ENCODE assay signal across 20 cellular contexts in the genomic region with DNA sequence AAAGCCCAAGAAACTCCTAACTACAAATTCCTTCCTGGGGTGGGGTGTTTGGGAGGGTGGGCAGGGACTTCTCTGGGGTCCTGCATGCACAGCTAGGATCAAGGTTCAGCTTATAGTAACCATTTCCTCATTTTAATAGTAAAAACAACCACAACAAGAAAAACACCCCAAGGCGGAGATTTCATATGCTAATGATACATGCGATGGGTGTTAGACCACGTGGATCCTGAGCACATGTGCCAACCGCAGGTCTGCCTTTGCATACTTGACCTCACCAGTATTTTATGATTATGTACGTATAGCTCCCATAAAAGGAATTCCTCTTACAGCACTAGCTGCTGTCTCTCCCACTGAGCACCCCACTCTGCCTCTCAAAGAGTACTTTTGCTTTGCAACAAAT. TPM values are rescaled to one million over a fixed set of nuclear protein-coding genes. Genes with fewer than 3 reads are reported as not detected.
"Had no signal": no experiment of that assay in that cellular context is flagged by ENCODE, and none has a peak within 500 bp of the region (broad histone marks: within the 10 kb centered on the region; RNA-seq: fewer than 3 reads in every experiment).

No MANE protein-coding gene starts in this region.

- H3K4me3 Mint-ChIP-seq: activated CD8-positive, alpha-beta memory T cell treated with anti-CD3 and anti-CD28 coated beads, Interleukin-2, amount 10 ng/mL, durations not matched to agents 7 days and 5 days; activated naive CD8-positive, alpha-beta T cell treated with anti-CD3 and anti-CD28 coated beads for 36 hours; activated T-cell treated with anti-CD3 and anti-CD28 coated beads, Interleukin-2, amount 50 U/mL, for 24 hours; nephron; stimulated activated naive CD8-positive, alpha-beta T cell treated with anti-CD3 and anti-CD28 coated beads, Interleukin-15, Interleukin-2, amounts not matched to agents 100 ng/mL and 50 ng/mL, for 24 hours had no signal

- H3K36me3 ChIP-seq: brain microvascular endothelial cell, esophagus muscularis mucosa, upper lobe of left lung had no signal

- H3K27ac Mint-ChIP-seq: activated CD8-positive, alpha-beta memory T cell treated with anti-CD3 and anti-CD28 coated beads, Interleukin-2, amount 10 ng/mL, durations not matched to agents 7 days and 5 days; activated naive CD8-positive, alpha-beta T cell treated with anti-CD3 and anti-CD28 coated beads for 36 hours; activated T-cell treated with anti-CD3 and anti-CD28 coated beads, Interleukin-2, amount 50 U/mL, for 24 hours; stimulated activated naive CD8-positive, alpha-beta T cell treated with anti-CD3 and anti-CD28 coated beads, Interleukin-15, Interleukin-2, amounts not matched to agents 100 ng/mL and 50 ng/mL, for 24 hours had no signal

- ATAC-seq: activated CD8-positive, alpha-beta memory T cell treated with anti-CD3 and anti-CD28 coated beads, Interleukin-2, amount 10 ng/mL, durations not matched to agents 7 days and 5 days; left cardiac atrium had no signal

- H3K27me3 ChIP-seq: brain microvascular endothelial cell, upper lobe of left lung had no signal

- H3K27me3 Mint-ChIP-seq: activated naive CD8-positive, alpha-beta T cell treated with anti-CD3 and anti-CD28 coated beads for 36 hours; stimulated activated naive CD8-positive, alpha-beta T cell treated with anti-CD3 and anti-CD28 coated beads, Interleukin-15, Interleukin-2, amounts not matched to agents 100 ng/mL and 50 ng/mL, for 24 hours had no signal

- H3K9me3 ChIP-seq: esophagus muscularis mucosa, upper lobe of left lung had no signal

- H3K4me1 ChIP-seq: esophagus muscularis mucosa, upper lobe of left lung had no signal

- DNase-seq: activated CD4-positive, alpha-beta T cell treated with anti-CD3 and anti-CD28 coated beads, Interleukin-2, amount 50 U/mL, for 48 hours; activated CD4-positive, CD25-positive, alpha-beta regulatory T cell treated with anti-CD3 and anti-CD28 coated beads, Interleukin-2, amount 50 U/mL, for 72 hours; activated CD8-positive, alpha-beta memory T cell treated with anti-CD3 and anti-CD28 coated beads, Interleukin-2, amount 10 ng/mL, durations not matched to agents 7 days and 5 days; activated gamma-delta T cell; activated naive CD8-positive, alpha-beta T cell treated with anti-CD3 and anti-CD28 coated beads for 36 hours; activated T-cell treated with anti-CD3 and anti-CD28 coated beads, Interleukin-2, amount 50 U/mL, for 24 hours; brain microvascular endothelial cell; head of caudate nucleus; left cardiac atrium; mammary epithelial cell; stimulated activated CD4-positive, alpha-beta T cell treated with anti-CD3 and anti-CD28 coated beads, Interleukin-12 subunit alpha, Interleukin-12 subunit beta, amount 100 ng/mL, for 4 hours; stimulated activated CD4-positive, alpha-beta T cell treated with anti-CD3 and anti-CD28 coated beads, Interleukin-2, amount 100 ng/mL, for 48 hours; upper lobe of left lung had no signal

- H3K4me3 ChIP-seq: esophagus muscularis mucosa, upper lobe of left lung had no signal

- H3K27ac ChIP-seq: brain microvascular endothelial cell, esophagus muscularis mucosa, upper lobe of left lung had no signal

RNA-seq across cellular contexts. Expression of a gene that starts 1.9 kb away (rescaled TPM):
- total RNA-seq: activated CD8-positive, alpha-beta memory T cell treated with anti-CD3 and anti-CD28 coated beads, Interleukin-2, amount 10 ng/mL, durations not matched to agents 7 days and 5 days; activated naive CD8-positive, alpha-beta T cell treated with anti-CD3 and anti-CD28 coated beads for 36 hours; dermis microvascular lymphatic vessel endothelial cell; esophagus muscularis mucosa; left cardiac atrium; mammary epithelial cell; mucosa of gallbladder; osteoblast; temporal lobe; upper lobe of left lung had no signal
- polyA plus RNA-seq: mammary epithelial cell had no signal

RNA-seq across cellular contexts. Expression of a gene that starts 7.7 kb away (rescaled TPM):
- total RNA-seq: activated CD8-positive, alpha-beta memory T cell treated with anti-CD3 and anti-CD28 coated beads, Interleukin-2, amount 10 ng/mL, durations not matched to agents 7 days and 5 days; activated naive CD8-positive, alpha-beta T cell treated with anti-CD3 and anti-CD28 coated beads for 36 hours; dermis microvascular lymphatic vessel endothelial cell; esophagus muscularis mucosa; left cardiac atrium; mammary epithelial cell; mucosa of gallbladder; osteoblast; temporal lobe; upper lobe of left lung had no signal
- polyA plus RNA-seq: mammary epithelial cell had no signal

RNA-seq across cellular contexts. Expression of a gene that starts 11.1 kb away (rescaled TPM):
- total RNA-seq: activated CD8-positive, alpha-beta memory T cell treated with anti-CD3 and anti-CD28 coated beads, Interleukin-2, amount 10 ng/mL, durations not matched to agents 7 days and 5 days; activated naive CD8-positive, alpha-beta T cell treated with anti-CD3 and anti-CD28 coated beads for 36 hours; dermis microvascular lymphatic vessel endothelial cell; esophagus muscularis mucosa; left cardiac atrium; mammary epithelial cell; mucosa of gallbladder; osteoblast; temporal lobe; upper lobe of left lung had no signal
- polyA plus RNA-seq: mammary epithelial cell had no signal

RNA-seq across cellular contexts. Expression of a gene that starts 14.3 kb away (rescaled TPM):
- total RNA-seq: activated CD8-positive, alpha-beta memory T cell treated with anti-CD3 and anti-CD28 coated beads, Interleukin-2, amount 10 ng/mL, durations not matched to agents 7 days and 5 days; activated naive CD8-positive, alpha-beta T cell treated with anti-CD3 and anti-CD28 coated beads for 36 hours; dermis microvascular lymphatic vessel endothelial cell; esophagus muscularis mucosa; left cardiac atrium; mammary epithelial cell; mucosa of gallbladder; osteoblast; temporal lobe; upper lobe of left lung had no signal
- polyA plus RNA-seq: mammary epithelial cell had no signal

RNA-seq across cellular contexts. Expression of a gene that starts 18.4 kb away (rescaled TPM):
- total RNA-seq: activated CD8-positive, alpha-beta memory T cell treated with anti-CD3 and anti-CD28 coated beads, Interleukin-2, amount 10 ng/mL, durations not matched to agents 7 days and 5 days; activated naive CD8-positive, alpha-beta T cell treated with anti-CD3 and anti-CD28 coated beads for 36 hours; dermis microvascular lymphatic vessel endothelial cell; esophagus muscularis mucosa; left cardiac atrium; mammary epithelial cell; mucosa of gallbladder; osteoblast; temporal lobe; upper lobe of left lung had no signal
- polyA plus RNA-seq: mammary epithelial cell had no signal
